8 cellular contexts compared by ENCODE assay signal in the genomic region with DNA sequence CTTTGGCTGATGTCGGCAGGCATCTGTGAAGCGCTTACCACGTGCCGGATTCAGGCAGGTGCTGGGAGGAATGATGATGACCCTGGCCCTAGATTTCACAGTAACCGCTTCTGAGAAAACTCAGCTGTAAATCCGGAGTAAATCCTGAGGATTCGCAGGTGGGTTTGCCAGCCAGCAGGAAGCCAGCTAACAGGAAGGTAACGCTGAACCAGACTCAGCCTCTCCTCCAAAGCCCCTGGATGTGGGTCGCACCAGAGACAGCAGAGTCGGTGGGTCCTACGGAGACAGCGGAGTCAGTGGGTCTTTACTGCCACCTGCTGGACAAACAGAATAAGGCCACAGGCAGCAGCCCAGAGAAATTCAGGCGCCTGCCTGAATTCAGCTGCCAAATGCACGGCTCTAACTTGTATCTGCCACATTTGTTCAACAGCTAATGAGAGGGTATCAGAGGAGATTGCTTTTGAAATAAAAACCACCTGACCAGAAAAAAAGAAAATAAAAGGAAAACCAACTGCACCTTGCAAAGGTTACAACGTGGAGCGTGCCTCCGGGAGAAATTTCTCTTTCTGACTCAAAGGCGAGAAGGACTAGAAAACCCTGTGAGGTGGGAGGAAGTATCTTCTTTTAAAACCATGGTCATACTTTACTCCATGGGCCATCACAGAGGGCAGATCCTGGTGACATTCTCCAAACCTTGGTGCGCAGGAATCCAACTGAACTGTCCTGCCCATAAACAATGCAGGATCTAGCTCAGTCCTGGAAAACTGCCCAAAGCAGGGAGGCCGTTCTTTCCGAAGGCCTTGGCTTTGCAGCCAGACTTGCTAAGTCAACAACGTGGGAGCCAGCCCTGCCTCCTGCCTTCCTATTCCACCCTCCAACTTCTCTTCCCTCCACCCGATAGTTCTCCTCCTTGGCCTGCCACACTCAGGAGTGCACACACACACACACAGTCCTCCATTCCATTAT. TPM values are rescaled to one million over a fixed set of nuclear protein-coding genes. Genes with fewer than 3 reads are reported as not detected.
DNase-seq lines count a peak whose midpoint lies in the region; ATAC-seq and TF ChIP-seq lines count a peak whose summit lies in the region.

No MANE protein-coding gene starts in this region.

- H3K4me2 ChIP-seq in mesenchymal stem cell (ENCODE audit: low read length, poor library complexity, severe bottlenecking) = peak overlapping the region; percentile 61

- H3K36me3 Mint-ChIP-seq in HFFc6 (ENCODE audit: low read depth) = no peaks in the 10 kb centered on the region
- no peaks in the 10 kb centered on the region for H3K36me3 Mint-ChIP-seq in endodermal cell (ENCODE audit: low read depth)

- peak; percentile 78 for TF ChIP-seq CTCF in BE2C (IDR thresholded peaks at IDR 0.05; ENCODE audit: low read depth, low read length)
- TF ChIP-seq CTCF in HFFc6 (IDR thresholded peaks at IDR 0.05) = peak; percentile 99
- peak; percentile 98 for TF ChIP-seq CTCF in endodermal cell (conservative IDR thresholded peaks at IDR 0.05)

- peak overlapping the region; percentile 34 for H3K4me3 ChIP-seq in BE2C (ENCODE audit: low read depth, low read length)
- no peak overlapping the region for H3K4me3 ChIP-seq in endodermal cell (ENCODE audit: low read length)
- H3K4me3 ChIP-seq in mesenchymal stem cell (ENCODE audit: insufficient read depth in 1 of 2, low read depth in 1 of 2, low read length in 2 of 2) = peak overlapping the region in 1 of 2 experiments; percentile 68

- H3K79me1 ChIP-seq in mesenchymal stem cell (replicated peaks; ENCODE audit: low read length, poor library complexity, severe bottlenecking) = no peaks in the 10 kb centered on the region

- peak overlapping the region; percentile 60 to 61 for H2BK12ac ChIP-seq in mesenchymal stem cell (ENCODE audit: low read length in 2 of 2)

- peak; percentile 71 for DNase-seq in BE2C
- DNase-seq in HFFc6 = peak; percentile 52
- DNase-seq in NCI-H82 treated with DMSO at 0.1 percent for 48 hours (lab: John Stamatoyannopoulos, UW; ENCODE audit: unreplicated experiment) = peak; percentile 61
- peak; percentile 26 to 32 for DNase-seq in activated CD8-positive, alpha-beta memory T cell treated with anti-CD3 and anti-CD28 coated beads for 4 hours (ENCODE audit: low read depth in 2 of 2)
- peak; percentile 96 for DNase-seq in endodermal cell
- DNase-seq in mesenchymal stem cell = peak; percentile 66
- peak; percentile 24 for DNase-seq in stimulated activated CD8-positive, alpha-beta memory T cell treated with anti-CD3 and anti-CD28 coated beads, Interleukin-12 subunit alpha, Interleukin-12 subunit beta, amount 100 ng/mL, for 24 hours (ENCODE audit: extremely low read depth)

- H3K4me3 Mint-ChIP-seq in HFFc6 (no peak overlapping the region), endodermal cell (no peak overlapping the region)

- H3K18ac ChIP-seq in mesenchymal stem cell (ENCODE audit: low read depth in 1 of 2, low read length in 2 of 2) = no peak overlapping the region

- H3K9me3 ChIP-seq in BE2C (no peaks in the 10 kb centered on the region), endodermal cell (ENCODE audit: control insufficient read depth, low read length) (no peaks in the 10 kb centered on the region), mesenchymal stem cell (ENCODE audit: control insufficient read depth, low read length) (no peaks in the 10 kb centered on the region)

- no peaks in the 10 kb centered on the region for H3K27me3 ChIP-seq in BE2C
- peaks cover 6% of the 10 kb centered on the region for H3K27me3 ChIP-seq in endodermal cell (ENCODE audit: control insufficient read depth, insufficient read depth, low read length, poor library complexity, severe bottlenecking)
- no peaks in the 10 kb centered on the region for H3K27me3 ChIP-seq in mesenchymal stem cell (ENCODE audit: control insufficient read depth in 1 of 2, insufficient read depth in 1 of 2, low read length in 2 of 2)

- H3K36me3 ChIP-seq in BE2C = no peaks in the 10 kb centered on the region
- no peaks in the 10 kb centered on the region for H3K36me3 ChIP-seq in endodermal cell (ENCODE audit: control insufficient read depth, insufficient read depth, low read length)
- no peaks in the 10 kb centered on the region for H3K36me3 ChIP-seq in mesenchymal stem cell (ENCODE audit: control insufficient read depth in 1 of 2, insufficient read depth in 2 of 2, low read depth in 1 of 2, low read length in 2 of 2)

- no peak overlapping the region for H4K91ac ChIP-seq in mesenchymal stem cell (ENCODE audit: low read length)

- H3K27ac ChIP-seq in endodermal cell (ENCODE audit: low read depth, low read length) (no peak overlapping the region), mesenchymal stem cell (ENCODE audit: low read length, poor library complexity, severe bottlenecking) (no peak overlapping the region)

- H3K23ac ChIP-seq in mesenchymal stem cell (ENCODE audit: low read length in 2 of 2) = no peak overlapping the region

- H2BK15ac ChIP-seq in mesenchymal stem cell (ENCODE audit: low read depth, poor library complexity, severe bottlenecking) = peak overlapping the region; percentile 60

- no peak overlapping the region for H2AFZ ChIP-seq in mesenchymal stem cell (ENCODE audit: low read depth, low read length)

- H3K9ac ChIP-seq in endodermal cell (ENCODE audit: extremely low read depth, low read length, poor library complexity, severe bottlenecking) (no peak overlapping the region), mesenchymal stem cell (ENCODE audit: low read length) (peak overlapping the region; percentile 82)

- no peak overlapping the region for H3K14ac ChIP-seq in mesenchymal stem cell (ENCODE audit: low read length in 2 of 2)

- H3K4me1 ChIP-seq in BE2C (no peaks in the 10 kb centered on the region), endodermal cell (ENCODE audit: control insufficient read depth, insufficient read depth, low read length) (no peaks in the 10 kb centered on the region), mesenchymal stem cell (ENCODE audit: control insufficient read depth, insufficient read depth, low read depth, low read length) (peaks cover 3% of the 10 kb centered on the region)

- H3K27ac Mint-ChIP-seq in HFFc6 (no peak overlapping the region), endodermal cell (no peak overlapping the region)

- ATAC-seq in GM18505 (IDR thresholded peaks at IDR 0.05; ENCODE audit: unreplicated experiment) = no peak

- no peak for TF ChIP-seq POLR2A in GM18505 (IDR thresholded peaks at IDR 0.05; ENCODE audit: borderline replicate concordance, extremely low read depth, insufficient read depth, insufficient read length)

- no peak overlapping the region for H4K8ac ChIP-seq in mesenchymal stem cell (ENCODE audit: low read length)

- H3K27me3 Mint-ChIP-seq in HFFc6 (ENCODE audit: insufficient read depth) = no peaks in the 10 kb centered on the region
- peaks cover 5% of the 10 kb centered on the region for H3K27me3 Mint-ChIP-seq in endodermal cell (ENCODE audit: insufficient read depth)

- no peak overlapping the region for H2AK5ac ChIP-seq in mesenchymal stem cell (ENCODE audit: low read length, severe bottlenecking)

- peak overlapping the region; percentile 11 for H2BK5ac ChIP-seq in mesenchymal stem cell (ENCODE audit: low read depth, low read length, poor library complexity, severe bottlenecking)

- H3K9me3 Mint-ChIP-seq in HFFc6 (no peaks in the 10 kb centered on the region), endodermal cell (no peaks in the 10 kb centered on the region)

- no peak overlapping the region for H3K4ac ChIP-seq in mesenchymal stem cell (ENCODE audit: low read depth in 1 of 2, low read length in 2 of 2)

- 50 to 53% methylated on average over 18 to 23 of the region's 23 CpGs for WGBS in endodermal cell (ENCODE audit: insufficient coverage in 1 of 2, insufficient read length in 1 of 2), 2 experiments
- 46% methylated on average over 23 of the region's 23 CpGs for WGBS in mesenchymal stem cell

- H3K4me1 Mint-ChIP-seq in HFFc6 (ENCODE audit: low read depth) (peaks cover 18% of the 10 kb centered on the region), endodermal cell (no peaks in the 10 kb centered on the region)

- H2BK120ac ChIP-seq in mesenchymal stem cell (ENCODE audit: low read depth, low read length) = no peak overlapping the region

RNA-seq across cellular contexts. Expression of a gene that starts 16.3 kb away (rescaled TPM):
- 14.8 TPM for polyA plus RNA-seq in BE2C (2012; ENCODE audit: insufficient read depth, insufficient read length, low read depth)
- 100 to 1,000 TPM; 109 to 125 (median 117) TPM for total RNA-seq in HFFc6 (2021; fragmentation: NEBNext Ultra II Directional; extraction: Animal tissue kit (Norgen Biotek cat#: 25700))
- total RNA-seq in endodermal cell = 10 to 100 TPM; 44.3 to 51.7 TPM
- polyA plus RNA-seq in endodermal cell (2013, experiment 1 of 2) = 40.1 TPM
- 41.1 TPM for polyA plus RNA-seq in endodermal cell (2013, experiment 2 of 2)
- polyA plus RNA-seq in mesenchymal stem cell (2013, experiment 1 of 2) = 51.7 TPM
- 50.7 TPM for polyA plus RNA-seq in mesenchymal stem cell (2013, experiment 2 of 2)

RNA-seq across cellular contexts. Expression of a gene that starts 58.8 kb away (rescaled TPM):
- 42.1 TPM for polyA plus RNA-seq in BE2C (2012; ENCODE audit: insufficient read depth, insufficient read length, low read depth)
- 10 to 100 TPM; 65.4 to 77.4 (median 71.3) TPM for total RNA-seq in HFFc6 (2021; fragmentation: NEBNext Ultra II Directional; extraction: Animal tissue kit (Norgen Biotek cat#: 25700))
- 100 to 1,000 TPM in 1 of 2 donors, 10 to 100 TPM in 1; 85.3 to 100 TPM for total RNA-seq in endodermal cell
- 59.5 TPM for polyA plus RNA-seq in endodermal cell (2013, experiment 1 of 2)
- polyA plus RNA-seq in endodermal cell (2013, experiment 2 of 2) = 54.1 TPM
- 40.7 TPM for polyA plus RNA-seq in mesenchymal stem cell (2013, experiment 1 of 2)
- polyA plus RNA-seq in mesenchymal stem cell (2013, experiment 2 of 2) = 40.1 TPM

Comparison
In these comparisons a context has a peak if more than half of its experiments do, and no peak if none do; other contexts are left out.
1. DNase-seq: peak in every context shown above with its lines; median percentile 96 in endodermal cell; 71 in BE2C; 66 in mesenchymal stem cell; 61 in NCI-H82 treated with DMSO at 0.1 percent for 48 hours; 52 in HFFc6; 29 in activated CD8-positive, alpha-beta memory T cell treated with anti-CD3 and anti-CD28 coated beads for 4 hours; 24 in stimulated activated CD8-positive, alpha-beta memory T cell treated with anti-CD3 and anti-CD28 coated beads, Interleukin-12 subunit alpha, Interleukin-12 subunit beta, amount 100 ng/mL, for 24 hours.